Comparison of ENCODE assay signal across 11 cellular contexts in the genomic region with DNA sequence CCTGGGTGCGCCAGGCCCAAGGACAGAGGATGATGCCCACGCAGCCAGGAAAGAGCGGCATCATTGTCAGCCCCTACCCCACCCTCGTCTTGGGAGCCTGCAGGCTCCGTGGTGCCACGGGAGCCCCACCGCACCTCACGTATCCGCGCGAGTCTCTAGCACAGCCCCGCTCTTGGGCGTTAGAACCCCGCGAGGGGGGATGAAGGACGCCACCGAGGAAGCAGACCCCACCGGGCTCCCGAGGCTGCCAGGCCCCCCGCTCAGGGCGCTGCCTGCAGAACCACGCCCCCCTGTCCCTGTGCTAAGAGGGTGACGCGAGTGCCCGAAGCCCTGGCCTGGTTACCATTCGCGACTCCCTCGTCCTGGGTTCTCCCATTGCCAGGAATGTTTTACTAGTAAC. TPM values are rescaled to one million over a fixed set of nuclear protein-coding genes. Genes with fewer than 3 reads are reported as not detected.
"Had no signal": no experiment of that assay in that cellular context is flagged by ENCODE, and none has a peak within 500 bp of the region (broad histone marks: within the 10 kb centered on the region; RNA-seq: fewer than 3 reads in every experiment).

No MANE protein-coding gene starts in this region.

- H3K36me3 ChIP-seq: HAP-1 had no signal

- H3K4me1 ChIP-seq: HAP-1 had no signal

- H3K27ac ChIP-seq: GM23248, HL-60 had no signal

- H3K4me3 ChIP-seq: GM23248, HAP-1 had no signal

- H3K9me3 ChIP-seq: HAP-1 had no signal

- DNase-seq: GM23248, GOT3, H7, HFFc6, KBM-7 had no signal

- ATAC-seq: HCT116, HepG2 had no signal

- H3K9ac ChIP-seq: GM23248 had no signal

- H2AFZ ChIP-seq: GM23248 had no signal

RNA-seq across cellular contexts. Expression of a gene that starts 52.3 kb away (rescaled TPM):
- total RNA-seq: GM23248, H7, HepG2, HFFc6, HT1080 had no signal
- polyA plus RNA-seq: GM23248, HepG2, IgD-negative memory B cell had no signal
